In genomic region chr15:29924750-29925149, GRCh38 we compare ENCODE assay signal across 9 cellular contexts.
DNase-seq lines count a peak whose midpoint lies in the region; ATAC-seq and TF ChIP-seq lines count a peak whose summit lies in the region.
"Had no signal": no experiment of that assay in that cellular context is flagged by ENCODE, and none has a peak within 500 bp of the region (broad histone marks: within the 10 kb centered on the region; RNA-seq: fewer than 3 reads in every experiment).

No MANE protein-coding gene starts in this region.

- H3K4me3 ChIP-seq in epithelial cell of esophagus (ENCODE audit: low read length) = no peak overlapping the region
- H3K4me3 ChIP-seq: GM12878 had no signal

- peaks cover 55% of the 10 kb centered on the region for H3K4me1 Mint-ChIP-seq in mesothelial cell of epicardium
- H3K4me1 Mint-ChIP-seq in activated CD8-positive, alpha-beta T cell treated with anti-CD3 and anti-CD28 coated beads, Interleukin-2, amount 10 ng/mL, durations not matched to agents 7 days and 5 days (ENCODE audit: low read depth) = no peaks in the 10 kb centered on the region

- no peaks in the 10 kb centered on the region for H3K9me3 Mint-ChIP-seq in mesothelial cell of epicardium
- no peaks in the 10 kb centered on the region for H3K9me3 Mint-ChIP-seq in activated CD8-positive, alpha-beta T cell treated with anti-CD3 and anti-CD28 coated beads, Interleukin-2, amount 10 ng/mL, durations not matched to agents 7 days and 5 days (ENCODE audit: insufficient read depth)

- no peak for TF ChIP-seq CTCF in epithelial cell of esophagus (IDR thresholded peaks at IDR 0.05; ENCODE audit: insufficient read depth, low read depth, low read length, missing control alignments)
- TF ChIP-seq CTCF in mesothelial cell of epicardium (IDR thresholded peaks at IDR 0.05; ENCODE audit: unreplicated experiment) = no peak

- no peak overlapping the region for H3K4me3 Mint-ChIP-seq in mesothelial cell of epicardium
- no peak overlapping the region for H3K4me3 Mint-ChIP-seq in activated CD8-positive, alpha-beta T cell treated with anti-CD3 and anti-CD28 coated beads, Interleukin-2, amount 10 ng/mL, durations not matched to agents 7 days and 5 days

- DNase-seq in Daoy (ENCODE audit: low read depth) = peak; percentile 84
- peak; percentile 36 for DNase-seq in NCI-H2171 treated with DMSO at 0.1 percent for 48 hours (lab: John Stamatoyannopoulos, UW)
- DNase-seq in epithelial cell of esophagus (ENCODE audit: low read depth) = peak; percentile 66
- peak in 1 of 2 experiments; percentile 65 for DNase-seq in mesothelial cell of epicardium (ENCODE audit: low spot score in 2 of 2, unreplicated experiment in 2 of 2)
- no peak for DNase-seq in 8988T
- DNase-seq in activated CD8-positive, alpha-beta T cell treated with anti-CD3 and anti-CD28 coated beads, Interleukin-2, amount 10 ng/mL, durations not matched to agents 7 days and 5 days = no peak
- no peak for DNase-seq in SHP77 treated with DMSO at 0.1 percent for 48 hours (lab: John Stamatoyannopoulos, UW)
- DNase-seq in retina = no peak

- no peak for ATAC-seq in activated CD8-positive, alpha-beta T cell treated with anti-CD3 and anti-CD28 coated beads, Interleukin-2, amount 10 ng/mL, durations not matched to agents 7 days and 5 days
- ATAC-seq: GM12878 had no signal

- H3K27me3 Mint-ChIP-seq in mesothelial cell of epicardium (ENCODE audit: low read depth) = no peaks in the 10 kb centered on the region
- peaks cover 17% of the 10 kb centered on the region for H3K27me3 Mint-ChIP-seq in activated CD8-positive, alpha-beta T cell treated with anti-CD3 and anti-CD28 coated beads, Interleukin-2, amount 10 ng/mL, durations not matched to agents 7 days and 5 days (ENCODE audit: low read depth)

- no peaks in the 10 kb centered on the region for H3K36me3 Mint-ChIP-seq in mesothelial cell of epicardium
- H3K36me3 Mint-ChIP-seq in activated CD8-positive, alpha-beta T cell treated with anti-CD3 and anti-CD28 coated beads, Interleukin-2, amount 10 ng/mL, durations not matched to agents 7 days and 5 days (ENCODE audit: low read depth) = no peaks in the 10 kb centered on the region

- CTCF ChIA-PET in activated CD8-positive, alpha-beta T cell treated with anti-CD3 and anti-CD28 coated beads, Interleukin-2, amount 10 ng/mL, durations not matched to agents 7 days and 5 days (lab: Charles Lee) = no interaction called here

- H3K27ac Mint-ChIP-seq in mesothelial cell of epicardium = peak overlapping the region; percentile 97
- no peak overlapping the region for H3K27ac Mint-ChIP-seq in activated CD8-positive, alpha-beta T cell treated with anti-CD3 and anti-CD28 coated beads, Interleukin-2, amount 10 ng/mL, durations not matched to agents 7 days and 5 days

- POLR2A ChIA-PET in activated CD8-positive, alpha-beta T cell treated with anti-CD3 and anti-CD28 coated beads, Interleukin-2, amount 10 ng/mL, durations not matched to agents 7 days and 5 days (lab: Charles Lee) = no interaction called here

Comparison
In these comparisons a context has a peak if more than half of its experiments do, and no peak if none do; other contexts are left out.
1. DNase-seq: peak in Daoy (single experiment), NCI-H2171 treated with DMSO at 0.1 percent for 48 hours (single experiment) and epithelial cell of esophagus (single experiment); none in 8988T (single experiment), activated CD8-positive, alpha-beta T cell treated with anti-CD3 and anti-CD28 coated beads, Interleukin-2, amount 10 ng/mL, durations not matched to agents 7 days and 5 days (single experiment), SHP77 treated with DMSO at 0.1 percent for 48 hours (single experiment) and retina (single experiment).